Comparison of ENCODE assay signal across 1 cellular context in genomic region chr6:161496941-161497340, GRCh38.
TF ChIP-seq lines count a peak whose summit lies in the region.

No MANE protein-coding gene starts in this region.

TF ChIP-seq in HepG2, 621 proteins besides CTCF, POLR2A, EP300 and RAD21 (continued from another document):
- TF ChIP-seq, protein P1, sequence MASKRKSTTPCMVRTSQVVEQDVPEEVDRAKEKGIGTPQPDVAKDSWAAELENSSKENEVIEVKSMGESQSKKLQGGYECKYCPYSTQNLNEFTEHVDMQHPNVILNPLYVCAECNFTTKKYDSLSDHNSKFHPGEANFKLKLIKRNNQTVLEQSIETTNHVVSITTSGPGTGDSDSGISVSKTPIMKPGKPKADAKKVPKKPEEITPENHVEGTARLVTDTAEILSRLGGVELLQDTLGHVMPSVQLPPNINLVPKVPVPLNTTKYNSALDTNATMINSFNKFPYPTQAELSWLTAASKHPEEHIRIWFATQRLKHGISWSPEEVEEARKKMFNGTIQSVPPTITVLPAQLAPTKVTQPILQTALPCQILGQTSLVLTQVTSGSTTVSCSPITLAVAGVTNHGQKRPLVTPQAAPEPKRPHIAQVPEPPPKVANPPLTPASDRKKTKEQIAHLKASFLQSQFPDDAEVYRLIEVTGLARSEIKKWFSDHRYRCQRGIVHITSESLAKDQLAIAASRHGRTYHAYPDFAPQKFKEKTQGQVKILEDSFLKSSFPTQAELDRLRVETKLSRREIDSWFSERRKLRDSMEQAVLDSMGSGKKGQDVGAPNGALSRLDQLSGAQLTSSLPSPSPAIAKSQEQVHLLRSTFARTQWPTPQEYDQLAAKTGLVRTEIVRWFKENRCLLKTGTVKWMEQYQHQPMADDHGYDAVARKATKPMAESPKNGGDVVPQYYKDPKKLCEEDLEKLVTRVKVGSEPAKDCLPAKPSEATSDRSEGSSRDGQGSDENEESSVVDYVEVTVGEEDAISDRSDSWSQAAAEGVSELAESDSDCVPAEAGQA (IDR thresholded peaks at IDR 0.05; ENCODE audit: low read depth) = no peak
- TF ChIP-seq, protein P1 (CRISPR knock-in tag; IDR thresholded peaks at IDR 0.05; ENCODE audit: borderline replicate concordance) = no peak
- TF ChIP-seq EZH2 (conservative IDR thresholded peaks at IDR 0.05; ENCODE audit: low read depth, low read length) (no peak), ARNT (IDR thresholded peaks at IDR 0.05) (no peak)
